Comparison of ENCODE assay signal across 19 cellular contexts in the genomic region with DNA sequence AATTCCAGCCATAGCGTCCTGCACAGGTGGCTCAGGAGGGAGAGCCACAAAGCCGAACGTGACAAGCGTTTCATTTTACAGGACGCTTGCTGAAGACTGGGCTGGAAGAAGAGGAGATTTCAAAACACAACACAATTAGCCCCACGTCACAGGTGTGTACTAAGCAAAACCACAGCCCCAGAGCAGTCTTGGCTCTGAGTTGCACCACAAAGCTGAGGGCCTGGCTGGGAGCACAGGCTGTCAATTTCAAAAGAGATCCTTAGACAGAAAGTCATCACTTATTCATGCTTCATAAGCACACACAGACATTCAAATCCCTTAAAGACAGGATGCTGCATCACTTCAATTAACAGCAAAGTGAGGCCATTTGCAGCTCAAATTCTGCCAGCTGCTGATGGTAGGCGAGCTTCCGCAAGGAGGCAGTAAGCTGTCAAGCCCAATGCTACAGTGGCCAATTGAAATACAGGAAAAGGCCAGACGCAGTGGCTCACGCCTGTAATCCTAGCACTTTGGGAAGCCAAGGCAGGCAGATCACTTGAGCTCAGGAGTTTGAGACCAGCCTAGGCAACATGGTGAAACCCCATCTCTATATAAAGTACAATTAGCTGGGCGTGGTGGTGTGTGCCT.
DNase-seq lines count a peak whose midpoint lies in the region; ATAC-seq and TF ChIP-seq lines count a peak whose summit lies in the region.
"Had no signal": no experiment of that assay in that cellular context is flagged by ENCODE, and none has a peak within 500 bp of the region (broad histone marks: within the 10 kb centered on the region; RNA-seq: fewer than 3 reads in every experiment).

No MANE protein-coding gene starts in this region.

- H3K4me1 ChIP-seq in mammary epithelial cell (ENCODE audit: insufficient read depth, low read length) = peaks cover 13% of the 10 kb centered on the region
- no peaks in the 10 kb centered on the region for H3K4me1 ChIP-seq in mesendoderm (ENCODE audit: control insufficient read depth, low read depth, low read length)
- H3K4me1 ChIP-seq: BE2C, pancreas, SJSA1, thyroid gland had no signal

- H3K9ac ChIP-seq in mammary epithelial cell (ENCODE audit: insufficient read depth, low read length) (no peak overlapping the region), mesendoderm (ENCODE audit: low read length) (no peak overlapping the region)

- H3K79me1 ChIP-seq in mesendoderm (ENCODE audit: low read length) = no peaks in the 10 kb centered on the region

- H4K5ac ChIP-seq in mesendoderm (ENCODE audit: low read length) = no peak overlapping the region

- H4K20me1 ChIP-seq in mammary epithelial cell (ENCODE audit: insufficient read depth, low read length) = no peaks in the 10 kb centered on the region

- BruUV-seq in mammary epithelial cell (replicated peaks; lab: Mats Ljungman, UMichigan) = no TSS peak

- no peaks in the 10 kb centered on the region for H3K9me3 ChIP-seq in mammary epithelial cell (replicated peaks; ENCODE audit: insufficient read depth, low read length)
- H3K9me3 ChIP-seq: BE2C, pancreas, SJSA1, thyroid gland had no signal

- ATAC-seq in GM21381 (IDR thresholded peaks at IDR 0.05; ENCODE audit: unreplicated experiment) (no peak), GM21423 (IDR thresholded peaks at IDR 0.05; ENCODE audit: unreplicated experiment) (no peak)
- ATAC-seq: activated naive CD4-positive, alpha-beta T cell treated with anti-CD3 and anti-CD28 coated beads, Interleukin-2, amount 50 U/mL, for 72 hours; activated T-cell treated with anti-CD3 and anti-CD28 coated beads, Interleukin-2, amount 50 U/mL, for 4 hours; pancreas had no signal

- no peak overlapping the region for H3K18ac ChIP-seq in mesendoderm (ENCODE audit: low read length)

- no peak overlapping the region for H3K23ac ChIP-seq in mesendoderm (ENCODE audit: low read length)

- H3K27me3 ChIP-seq in mammary epithelial cell (ENCODE audit: insufficient read depth, low read length) (no peaks in the 10 kb centered on the region), mesendoderm (ENCODE audit: insufficient read depth, low read length, poor library complexity) (no peaks in the 10 kb centered on the region), dorsolateral prefrontal cortex (no peaks in the 10 kb centered on the region)
- H3K27me3 ChIP-seq: BE2C, pancreas, thyroid gland had no signal

- no peak for TF ChIP-seq CTCF in mammary epithelial cell (conservative IDR thresholded peaks at IDR 0.05 in 1 of 2, IDR thresholded peaks at IDR 0.05 in 1 of 2; ENCODE audit: extremely low read depth in 1 of 2, insufficient read depth in 1 of 2, low read depth in 1 of 2, low read length in 2 of 2)
- no peak for TF ChIP-seq CTCF in dorsolateral prefrontal cortex (IDR thresholded peaks at IDR 0.05 in 54 of 56, conservative IDR thresholded peaks at IDR 0.05 in 2 of 56; ENCODE audit: low read depth in 1 of 56, partially characterized antibody in 56 of 56)

- intact Hi-C loops in mammary epithelial cell (cut with micrococcal nuclease) (no loop called here), dorsolateral prefrontal cortex (cut with DNase I) (no loop called here)

- dilution Hi-C loops in mammary epithelial cell (cut with HindIII; ENCODE audit: low sequenced_read_pairs) = no loop called here

- H3K4me3 ChIP-seq in Jurkat, Clone E6-1 (ENCODE audit: low read length) = no peak overlapping the region
- no peak overlapping the region for H3K4me3 ChIP-seq in mammary epithelial cell (replicated peaks in 1 of 3; ENCODE audit: insufficient read depth in 1 of 3, low read depth in 2 of 3, low read length in 3 of 3)
- H3K4me3 ChIP-seq in mesendoderm (ENCODE audit: low read length) = no peak overlapping the region
- no peak overlapping the region for H3K4me3 ChIP-seq in dorsolateral prefrontal cortex
- H3K4me3 ChIP-seq: pancreas, SJSA1, skin epidermis, thyroid gland had no signal

- no peak overlapping the region for H3K4ac ChIP-seq in mesendoderm (ENCODE audit: low read depth, low read length)

- in situ Hi-C loops in mammary epithelial cell (cut with MboI; ENCODE audit: low sequenced_read_pairs in 2 of 2) = no loop called here

- no peak overlapping the region for H2BK15ac ChIP-seq in mesendoderm (replicated peaks; ENCODE audit: low read depth)

- DNase-seq in Jurkat, Clone E6-1 (ENCODE audit: low read depth, low spot score) = peak; percentile 81
- DNase-seq in NCI-H446 treated with DMSO at 0.1 percent for 48 hours (lab: John Stamatoyannopoulos, UW) (peak; percentile 7), mammary epithelial cell (peak; percentile 64), mesendoderm (peak; percentile 62), dorsolateral prefrontal cortex (no peak)
- DNase-seq: activated CD4-positive, alpha-beta T cell treated with anti-CD3 and anti-CD28 coated beads, Interleukin-2, amount 50 U/mL, for 48 hours; activated T-cell treated with anti-CD3 and anti-CD28 coated beads, Interleukin-2, amount 50 U/mL, for 4 hours; BE2C; H7; kidney glomerular epithelial cell; MM.1S; NCI-H2081 treated with DMSO at 0.1 percent for 48 hours; pancreas; thyroid gland had no signal

- no peak overlapping the region for H2AK5ac ChIP-seq in mesendoderm (ENCODE audit: low read length)

- no peak overlapping the region for H4K8ac ChIP-seq in mesendoderm (ENCODE audit: low read depth, low read length)

- H2AFZ ChIP-seq in mammary epithelial cell (ENCODE audit: low read depth, low read length) = no peak overlapping the region

- WGBS in mammary epithelial cell (ENCODE audit: low coverage, missing lambda C conversion rate) = 57% methylated on average over 11 of the region's 11 CpGs
- no CpG with 5 or more reads among the region's 11 CpGs for WGBS in mesendoderm (ENCODE audit: extremely low coverage, insufficient coverage, low lambda C conversion rate)

- no peak overlapping the region for H3K4me2 ChIP-seq in mammary epithelial cell (ENCODE audit: insufficient read depth, low read depth, low read length)
- no peak overlapping the region for H3K4me2 ChIP-seq in mesendoderm (ENCODE audit: low read length)

- no peak overlapping the region for H2BK5ac ChIP-seq in mesendoderm (ENCODE audit: low read length)

- H3K27ac ChIP-seq in mammary epithelial cell (ENCODE audit: insufficient read depth, low read depth, low read length) (no peak overlapping the region), mesendoderm (ENCODE audit: low read depth, low read length) (no peak overlapping the region), dorsolateral prefrontal cortex (no peak overlapping the region)
- H3K27ac ChIP-seq: pancreas, SJSA1, thyroid gland had no signal

- H2BK120ac ChIP-seq in mesendoderm (ENCODE audit: low read depth, low read length) = no peak overlapping the region

- H3K79me2 ChIP-seq in mammary epithelial cell (ENCODE audit: insufficient read depth, low read length) (no peaks in the 10 kb centered on the region), mesendoderm (ENCODE audit: control insufficient read depth, insufficient read depth, low read length) (no peaks in the 10 kb centered on the region)

- no peak overlapping the region for H3K56ac ChIP-seq in mesendoderm (ENCODE audit: low read length)

- H3K36me3 ChIP-seq in mammary epithelial cell (ENCODE audit: insufficient read depth, low read length) (no peaks in the 10 kb centered on the region), mesendoderm (ENCODE audit: control insufficient read depth, insufficient read depth, low read length) (no peaks in the 10 kb centered on the region)
- H3K36me3 ChIP-seq: BE2C, pancreas, SJSA1, thyroid gland had no signal

- CTCF ChIA-PET in mammary epithelial cell (lab: Charles Lee; ENCODE audit: low non-redundant PET) = no interaction called here

Comparison
In these comparisons a context has a peak if more than half of its experiments do, and no peak if none do; other contexts are left out.
1. DNase-seq: peak in Jurkat, Clone E6-1 (single experiment), NCI-H446 treated with DMSO at 0.1 percent for 48 hours (single experiment), mammary epithelial cell (single experiment) and mesendoderm (single experiment); none in dorsolateral prefrontal cortex (0 of 10).